Comparison of ENCODE assay signal across 31 cellular contexts in genomic region chr10:126892873-126893175, GRCh38. TPM values are rescaled to one million over a fixed set of nuclear protein-coding genes. Genes with fewer than 3 reads are reported as not detected.
"Had no signal": no experiment of that assay in that cellular context is flagged by ENCODE, and none has a peak within 500 bp of the region (broad histone marks: within the 10 kb centered on the region; RNA-seq: fewer than 3 reads in every experiment).

No MANE protein-coding gene starts in this region.

- H3K4me1 ChIP-seq: left lung, neural progenitor cell, right atrium auricular region, suprapubic skin, tibial artery, upper lobe of right lung had no signal

- FAIRE-seq: islet of Langerhans, kidney, urothelium cell line had no signal

- H3K27me3 ChIP-seq: heart left ventricle, left lung, neural progenitor cell, neutrophil, ovary, right atrium auricular region had no signal

- H3K4me2 ChIP-seq: neural progenitor cell had no signal

- DNase-seq: heart left ventricle; hypothalamus; immature natural killer cell; kidney; left colon; left lung; mesendoderm; midbrain; naive thymus-derived CD4-positive, alpha-beta T cell; nephron progenitor cell; occipital lobe; ovary; stimulated activated CD4-positive, alpha-beta T cell treated with anti-CD3 and anti-CD28 coated beads, Interleukin-12 subunit alpha, Interleukin-12 subunit beta, amount 100 ng/mL, for 4 hours; stimulated activated CD4-positive, alpha-beta T cell treated with anti-CD3 and anti-CD28 coated beads, Interleukin-15, amount 100 ng/mL, for 24 hours; stimulated activated CD4-positive, alpha-beta T cell treated with anti-CD3 and anti-CD28 coated beads, Interleukin-2, amount 100 ng/mL, for 24 hours; stimulated activated CD4-positive, alpha-beta T cell treated with anti-CD3 and anti-CD28 coated beads, Interleukin-4, amount 100 ng/mL, for 1 hour; stimulated activated naive CD4-positive, alpha-beta T cell; tibial artery; trophoblast cell; upper lobe of right lung had no signal

- H3K36me3 ChIP-seq: heart left ventricle, left lung, neural progenitor cell, neutrophil, ovary, right atrium auricular region, suprapubic skin, thoracic aorta, tibial artery, upper lobe of right lung had no signal

- H3K4me3 ChIP-seq: heart left ventricle, left lung, lung, mucosa of descending colon, neural progenitor cell, ovary, right atrium auricular region, skin epidermis, suprapubic skin, thoracic aorta, tibial artery, upper lobe of right lung had no signal

- H3K9me3 ChIP-seq: mucosa of descending colon, neutrophil, ovary, suprapubic skin, upper lobe of right lung had no signal

- H3K27ac ChIP-seq: heart left ventricle, left lung, neural progenitor cell, neutrophil, ovary, right atrium auricular region, skin epidermis, suprapubic skin, thoracic aorta, tibial artery, upper lobe of right lung had no signal

- H2AFZ ChIP-seq: neural progenitor cell had no signal

- ATAC-seq: left lung; naive thymus-derived CD4-positive, alpha-beta T cell; sciatic nerve had no signal

- H3K9ac ChIP-seq: neural progenitor cell had no signal

RNA-seq across cellular contexts. Expression of gene DOCK1, which starts 12.4 kb away (rescaled TPM):
- polyA plus RNA-seq: naive thymus-derived CD4-positive, alpha-beta T cell had no signal
